ENCODE assay signal across 21 cellular contexts in the genomic region with DNA sequence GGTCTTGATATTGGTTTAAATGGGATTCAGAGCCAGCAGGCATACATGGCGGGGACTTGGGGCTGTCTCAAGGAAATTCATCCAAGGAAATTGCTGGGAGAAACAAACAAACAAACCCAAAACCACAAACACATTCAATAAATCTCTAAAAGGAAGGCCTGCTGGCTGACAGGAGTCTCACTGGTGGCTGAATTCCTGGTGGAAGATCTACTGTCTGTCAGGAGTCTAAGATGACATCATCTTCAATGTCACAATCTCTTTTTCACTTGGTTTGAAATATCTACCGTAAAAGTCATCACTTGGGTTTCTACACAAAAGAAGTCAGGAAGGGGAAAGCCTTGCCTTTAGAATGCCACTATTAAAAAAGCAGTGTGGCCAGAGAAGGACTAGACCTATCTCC.
"Had no signal": no experiment of that assay in that cellular context is flagged by ENCODE, and none has a peak within 500 bp of the region (broad histone marks: within the 10 kb centered on the region; RNA-seq: fewer than 3 reads in every experiment).

No MANE protein-coding gene starts in this region.

- ATAC-seq: activated CD8-positive, alpha-beta T cell treated with anti-CD3 and anti-CD28 coated beads, Interleukin-2, amount 10 ng/mL, durations not matched to agents 7 days and 5 days; esophagus mucosa; left colon; lower lobe of right lung; right cardiac atrium; stimulated activated naive CD8-positive, alpha-beta T cell treated with anti-CD3 and anti-CD28 coated beads, Interleukin-15, amount 100 ng/mL, for 72 hours had no signal

- H3K27me3 Mint-ChIP-seq: activated CD4-positive, alpha-beta T cell treated with anti-CD3 and anti-CD28 coated beads, Interleukin-2, amount 10 ng/mL, durations not matched to agents 7 days and 5 days; activated T-cell treated with anti-CD3 and anti-CD28 coated beads, Interleukin-2, amount 50 U/mL, for 24 hours; progenitor cell of endocrine pancreas; stimulated activated naive CD8-positive, alpha-beta T cell treated with anti-CD3 and anti-CD28 coated beads, Interleukin-15, amount 100 ng/mL, for 72 hours had no signal

- H3K27ac Mint-ChIP-seq: activated CD4-positive, alpha-beta T cell treated with anti-CD3 and anti-CD28 coated beads, Interleukin-2, amount 10 ng/mL, durations not matched to agents 7 days and 5 days; activated CD8-positive, alpha-beta T cell treated with anti-CD3 and anti-CD28 coated beads, Interleukin-2, amount 10 ng/mL, durations not matched to agents 7 days and 5 days; activated naive CD4-positive, alpha-beta T cell treated with anti-CD3 and anti-CD28 coated beads for 36 hours; activated T-cell treated with anti-CD3 and anti-CD28 coated beads, Interleukin-2, amount 50 U/mL, for 24 hours; naive B cell; progenitor cell of endocrine pancreas; stimulated activated naive CD8-positive, alpha-beta T cell treated with anti-CD3 and anti-CD28 coated beads, Interleukin-15, amount 100 ng/mL, for 72 hours had no signal

- DNase-seq: activated CD4-positive, alpha-beta T cell treated with anti-CD3 and anti-CD28 coated beads, Interleukin-2, amount 10 ng/mL, durations not matched to agents 7 days and 5 days; activated CD8-positive, alpha-beta T cell treated with anti-CD3 and anti-CD28 coated beads, Interleukin-2, amount 10 ng/mL, durations not matched to agents 7 days and 5 days; activated naive CD4-positive, alpha-beta T cell treated with anti-CD3 and anti-CD28 coated beads for 36 hours; activated T-cell treated with anti-CD3 and anti-CD28 coated beads, Interleukin-2, amount 50 U/mL, for 24 hours; aorta; foreskin fibroblast; left colon; lower lobe of right lung; naive B cell; right cardiac atrium; small intestine; stimulated activated CD4-positive, alpha-beta T cell treated with anti-CD3 and anti-CD28 coated beads, Interleukin-4, amount 100 ng/mL, for 1 hour; stimulated activated naive CD8-positive, alpha-beta T cell treated with anti-CD3 and anti-CD28 coated beads, Interleukin-15, amount 100 ng/mL, for 72 hours; T1000; transverse colon had no signal

- H3K4me3 ChIP-seq: coronary artery, lower lobe of right lung, suprapubic skin, transverse colon had no signal

- H3K4me3 Mint-ChIP-seq: activated CD4-positive, alpha-beta T cell treated with anti-CD3 and anti-CD28 coated beads, Interleukin-2, amount 10 ng/mL, durations not matched to agents 7 days and 5 days; activated CD8-positive, alpha-beta T cell treated with anti-CD3 and anti-CD28 coated beads, Interleukin-2, amount 10 ng/mL, durations not matched to agents 7 days and 5 days; activated naive CD4-positive, alpha-beta T cell treated with anti-CD3 and anti-CD28 coated beads for 36 hours; activated T-cell treated with anti-CD3 and anti-CD28 coated beads, Interleukin-2, amount 50 U/mL, for 24 hours; central memory CD8-positive, alpha-beta T cell; naive B cell; neural crest cell; stimulated activated naive CD8-positive, alpha-beta T cell treated with anti-CD3 and anti-CD28 coated beads, Interleukin-15, amount 100 ng/mL, for 72 hours had no signal

- H3K4me1 ChIP-seq: lower lobe of right lung had no signal

- H3K36me3 ChIP-seq: lower lobe of right lung, suprapubic skin, transverse colon had no signal

- H3K4me1 Mint-ChIP-seq: central memory CD8-positive, alpha-beta T cell; naive B cell; stimulated activated naive CD8-positive, alpha-beta T cell treated with anti-CD3 and anti-CD28 coated beads, Interleukin-15, amount 100 ng/mL, for 72 hours had no signal

- H3K9me3 Mint-ChIP-seq: activated CD4-positive, alpha-beta T cell treated with anti-CD3 and anti-CD28 coated beads, Interleukin-2, amount 10 ng/mL, durations not matched to agents 7 days and 5 days; activated naive CD4-positive, alpha-beta T cell treated with anti-CD3 and anti-CD28 coated beads for 36 hours; activated T-cell treated with anti-CD3 and anti-CD28 coated beads, Interleukin-2, amount 50 U/mL, for 24 hours; central memory CD8-positive, alpha-beta T cell; stimulated activated naive CD8-positive, alpha-beta T cell treated with anti-CD3 and anti-CD28 coated beads, Interleukin-15, amount 100 ng/mL, for 72 hours had no signal

- H3K27me3 ChIP-seq: suprapubic skin, transverse colon had no signal

- H3K27ac ChIP-seq: coronary artery, lower lobe of right lung, suprapubic skin, transverse colon had no signal

- H3K9me3 ChIP-seq: lower lobe of right lung, suprapubic skin, transverse colon had no signal
